36 cellular contexts compared by ENCODE assay signal in the genomic region with DNA sequence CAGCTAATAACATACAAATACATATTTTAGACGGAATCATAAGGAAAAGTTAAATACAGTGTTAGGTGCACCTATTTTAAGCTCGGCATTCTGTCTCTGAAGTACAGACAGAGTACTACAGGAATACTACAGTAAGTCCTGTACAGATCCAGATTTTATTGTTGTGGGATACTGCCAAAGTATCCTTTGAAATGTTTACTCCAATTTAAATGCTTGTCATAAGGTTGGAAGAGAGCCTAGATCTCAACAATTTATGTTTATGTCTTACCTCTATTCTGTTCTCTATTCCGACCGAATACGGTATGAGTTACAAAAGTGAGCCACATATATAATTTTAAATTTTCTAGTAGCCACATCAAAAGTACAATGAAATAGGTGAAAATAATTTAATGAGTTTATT. TPM values are rescaled to one million over a fixed set of nuclear protein-coding genes. Genes with fewer than 3 reads are reported as not detected.
"Had no signal": no experiment of that assay in that cellular context is flagged by ENCODE, and none has a peak within 500 bp of the region (broad histone marks: within the 10 kb centered on the region; RNA-seq: fewer than 3 reads in every experiment).

No MANE protein-coding gene starts in this region.

- H3K27ac ChIP-seq: breast epithelium, gastrocnemius medialis, hepatocyte, neural progenitor cell, right atrium auricular region, stomach, suprapubic skin, tibial nerve had no signal

- ATAC-seq: activated naive CD8-positive, alpha-beta T cell treated with anti-CD3 and anti-CD28 coated beads, Interleukin-2, amount 50 U/mL, for 24 hours; gastrocnemius medialis; left cardiac atrium; naive thymus-derived CD8-positive, alpha-beta T cell; stimulated activated naive B cell treated with anti-CD40 and anti-IgM and Interleukin-4, amounts not matched to agents 10 μg/mL and 1 μg/mL and 100 μg/mL, for 72 hours had no signal

- H3K36me3 Mint-ChIP-seq: activated CD4-positive, alpha-beta memory T cell treated with anti-CD3 and anti-CD28 coated beads for 36 hours; naive thymus-derived CD8-positive, alpha-beta T cell; stimulated activated naive B cell treated with anti-CD40 and anti-IgM and Interleukin-4, amounts not matched to agents 10 μg/mL and 1 μg/mL and 100 μg/mL, for 72 hours had no signal

- H3K9me3 Mint-ChIP-seq: activated CD4-positive, alpha-beta memory T cell treated with anti-CD3 and anti-CD28 coated beads for 36 hours; activated CD4-positive, alpha-beta T cell treated with anti-CD3 and anti-CD28 coated beads, Interleukin-2, amount 10 ng/mL, durations not matched to agents 24 days and 14 days; activated naive CD8-positive, alpha-beta T cell treated with anti-CD3 and anti-CD28 coated beads, Interleukin-2, amount 50 U/mL, for 24 hours; activated T-cell treated with anti-CD3 and anti-CD28 coated beads, Interleukin-2, amount 50 U/mL, for 24 hours; naive thymus-derived CD8-positive, alpha-beta T cell; stimulated activated naive B cell treated with anti-CD40 and anti-IgM and Interleukin-4, amounts not matched to agents 10 μg/mL and 1 μg/mL and 100 μg/mL, for 72 hours had no signal

- H3K27ac Mint-ChIP-seq: activated CD4-positive, alpha-beta memory T cell treated with anti-CD3 and anti-CD28 coated beads for 36 hours; activated CD4-positive, alpha-beta T cell treated with anti-CD3 and anti-CD28 coated beads, Interleukin-2, amount 10 ng/mL, durations not matched to agents 24 days and 14 days; activated naive CD8-positive, alpha-beta T cell treated with anti-CD3 and anti-CD28 coated beads, Interleukin-2, amount 50 U/mL, for 24 hours; activated T-cell treated with anti-CD3 and anti-CD28 coated beads, Interleukin-2, amount 50 U/mL, for 24 hours; mesothelial cell of epicardium; naive thymus-derived CD8-positive, alpha-beta T cell; neural progenitor cell; stimulated activated naive B cell treated with anti-CD40 and anti-IgM and Interleukin-4, amounts not matched to agents 10 μg/mL and 1 μg/mL and 100 μg/mL, for 72 hours had no signal

- H3K36me3 ChIP-seq: breast epithelium, esophagus squamous epithelium, gastrocnemius medialis, neural progenitor cell, right atrium auricular region, stomach, suprapubic skin, tibial nerve had no signal

- H3K27me3 ChIP-seq: breast epithelium, esophagus squamous epithelium, gastrocnemius medialis, hepatocyte, neural progenitor cell, right atrium auricular region, stomach, suprapubic skin, tibial nerve had no signal

- H3K4me1 ChIP-seq: gastrocnemius medialis had no signal

- H3K4me3 ChIP-seq: breast epithelium, esophagus squamous epithelium, gastrocnemius medialis, hepatocyte, neural progenitor cell, right atrium auricular region, smooth muscle cell, stomach, suprapubic skin, tibial nerve had no signal

- H3K4me3 Mint-ChIP-seq: activated CD4-positive, alpha-beta memory T cell treated with anti-CD3 and anti-CD28 coated beads for 36 hours; activated CD4-positive, alpha-beta T cell treated with anti-CD3 and anti-CD28 coated beads, Interleukin-2, amount 10 ng/mL, durations not matched to agents 24 days and 14 days; activated naive CD8-positive, alpha-beta T cell treated with anti-CD3 and anti-CD28 coated beads, Interleukin-2, amount 50 U/mL, for 24 hours; activated T-cell treated with anti-CD3 and anti-CD28 coated beads, Interleukin-2, amount 50 U/mL, for 24 hours; mesothelial cell of epicardium; naive thymus-derived CD8-positive, alpha-beta T cell; neural progenitor cell; stimulated activated naive B cell treated with anti-CD40 and anti-IgM and Interleukin-4, amounts not matched to agents 10 μg/mL and 1 μg/mL and 100 μg/mL, for 72 hours had no signal

- DNase-seq: activated CD4-positive, alpha-beta memory T cell treated with anti-CD3 and anti-CD28 coated beads for 36 hours; activated CD4-positive, alpha-beta T cell treated with anti-CD3 and anti-CD28 coated beads, Interleukin-2, amount 10 ng/mL, durations not matched to agents 24 days and 14 days; activated CD4-positive, CD25-positive, alpha-beta regulatory T cell treated with anti-CD3 and anti-CD28 coated beads, Interleukin-2, amount 50 U/mL, for 72 hours; activated CD8-positive, alpha-beta memory T cell treated with anti-CD3 and anti-CD28 coated beads, Interleukin-2, amount 50 U/mL, for 4 hours; activated gamma-delta T cell treated with Interleukin-2 at 50 U/mL for 16 hours; activated naive CD4-positive, alpha-beta T cell treated with anti-CD3 and anti-CD28 coated beads, Interleukin-2, amount 50 U/mL, for 16 hours; activated naive CD8-positive, alpha-beta T cell treated with anti-CD3 and anti-CD28 coated beads, Interleukin-2, amount 50 U/mL, for 24 hours; activated T-cell treated with anti-CD3 and anti-CD28 coated beads, Interleukin-2, amount 50 U/mL, for 24 hours; amygdala; central memory CD4-positive, alpha-beta T cell; effector CD4-positive, alpha-beta T cell; esophagus squamous epithelium; gastrocnemius medialis; glutamatergic neuron; left cardiac atrium; mammary epithelial cell; naive thymus-derived CD8-positive, alpha-beta T cell; occipital lobe; stimulated activated CD4-positive, alpha-beta T cell treated with anti-CD3 and anti-CD28 coated beads, Interleukin-1b, Interleukin-23, amount 100 ng/mL, for 48 hours; stimulated activated naive B cell treated with anti-CD40 and anti-IgM and Interleukin-4, amounts not matched to agents 10 μg/mL and 1 μg/mL and 100 μg/mL, for 72 hours; stomach; T-helper 9 cell had no signal

- H3K9me3 ChIP-seq: breast epithelium, esophagus squamous epithelium, gastrocnemius medialis, right atrium auricular region, stomach, suprapubic skin, tibial nerve had no signal

- H3K4me1 Mint-ChIP-seq: activated CD4-positive, alpha-beta T cell treated with anti-CD3 and anti-CD28 coated beads, Interleukin-2, amount 10 ng/mL, durations not matched to agents 24 days and 14 days; activated naive CD8-positive, alpha-beta T cell treated with anti-CD3 and anti-CD28 coated beads, Interleukin-2, amount 50 U/mL, for 24 hours; naive thymus-derived CD8-positive, alpha-beta T cell; stimulated activated naive B cell treated with anti-CD40 and anti-IgM and Interleukin-4, amounts not matched to agents 10 μg/mL and 1 μg/mL and 100 μg/mL, for 72 hours had no signal

RNA-seq across cellular contexts. Expression of a gene that starts 25.3 kb away (rescaled TPM):
- polyA plus RNA-seq: naive thymus-derived CD8-positive, alpha-beta T cell had no signal

RNA-seq across cellular contexts. Expression of a gene that starts 58.2 kb away (rescaled TPM):
- total RNA-seq: activated CD4-positive, alpha-beta memory T cell treated with anti-CD3 and anti-CD28 coated beads for 36 hours; activated CD4-positive, alpha-beta T cell treated with anti-CD3 and anti-CD28 coated beads, Interleukin-2, amount 10 ng/mL, durations not matched to agents 24 days and 14 days; activated CD8-positive, alpha-beta memory T cell treated with anti-CD3 and anti-CD28 coated beads for 36 hours; esophagus squamous epithelium; gastrocnemius medialis; hepatocyte; left cardiac atrium; liver; mammary epithelial cell; mesothelial cell of epicardium; naive thymus-derived CD8-positive, alpha-beta T cell; occipital lobe; pulmonary artery endothelial cell; right atrium auricular region; smooth muscle cell; stomach; suprapubic skin; T-helper 1 cell treated with Interleukin-12 subunit alpha and Interleukin-12 subunit beta and Interleukin-4 antibody, amounts not matched to agents 30 ng/mL and 1 ng/mL, for 36 hours; tibial nerve; ureter had no signal
- polyA plus RNA-seq: hepatocyte; keratinocyte; liver; mammary epithelial cell; naive thymus-derived CD8-positive, alpha-beta T cell; smooth muscle cell; stomach had no signal
